ENCODE assay signal across 31 cellular contexts in genomic region chrX:153797415-153798015, GRCh38. TPM values are rescaled to one million over a fixed set of nuclear protein-coding genes. Genes with fewer than 3 reads are reported as not detected.
"Had no signal": no experiment of that assay in that cellular context is flagged by ENCODE, and none has a peak within 500 bp of the region (broad histone marks: within the 10 kb centered on the region; RNA-seq: fewer than 3 reads in every experiment).

No MANE protein-coding gene starts in this region.

- H3K36me3 ChIP-seq: breast epithelium, cardiac muscle cell had no signal

- H3K9me3 ChIP-seq: ascending aorta, colonic mucosa, esophagus squamous epithelium, gastroesophageal sphincter had no signal

- H3K27ac Mint-ChIP-seq: activated B cell treated with CpG ODN at 0.5 μM for 24 hours; activated CD8-positive, alpha-beta T cell treated with anti-CD3 and anti-CD28 coated beads for 36 hours; activated naive CD8-positive, alpha-beta T cell treated with anti-CD3 and anti-CD28 coated beads for 36 hours; T-helper 2 cell treated with Interferon-gamma antibody and Interleukin-4, amounts not matched to agents 5 μg/mL and 100 μg/mL, for 36 hours had no signal

- H3K27me3 ChIP-seq: ascending aorta, cardiac muscle cell, colonic mucosa, esophagus squamous epithelium, gastroesophageal sphincter, heart right ventricle had no signal

- H3K27ac ChIP-seq: ascending aorta, breast epithelium, cardiac muscle cell, colonic mucosa, epithelial cell of prostate, esophagus squamous epithelium, gastroesophageal sphincter, heart right ventricle, WERI-Rb-1 had no signal

- H3K9me3 Mint-ChIP-seq: activated B cell treated with CpG ODN at 0.5 μM for 24 hours; activated CD8-positive, alpha-beta T cell treated with anti-CD3 and anti-CD28 coated beads for 36 hours; activated naive CD8-positive, alpha-beta T cell treated with anti-CD3 and anti-CD28 coated beads for 36 hours; activated T-cell treated with anti-CD3 and anti-CD28 coated beads, Interleukin-2, amount 50 U/mL, for 4 hours; T-helper 2 cell treated with Interferon-gamma antibody and Interleukin-4, amounts not matched to agents 5 μg/mL and 100 μg/mL, for 36 hours had no signal

- H3K4me1 ChIP-seq: breast epithelium had no signal

- ATAC-seq: activated CD4-positive, CD25-positive, alpha-beta regulatory T cell treated with anti-CD3 and anti-CD28 coated beads, Interleukin-2, amount 50 U/mL, for 24 hours; activated CD8-positive, alpha-beta T cell treated with anti-CD3 and anti-CD28 coated beads for 36 hours; activated T-cell treated with anti-CD3 and anti-CD28 coated beads, Interleukin-2, amount 50 U/mL, for 4 hours; gastroesophageal sphincter; heart right ventricle; T-helper 17 cell had no signal

- H3K27me3 Mint-ChIP-seq: activated B cell treated with CpG ODN at 0.5 μM for 24 hours; activated CD8-positive, alpha-beta T cell treated with anti-CD3 and anti-CD28 coated beads for 36 hours; activated naive CD8-positive, alpha-beta T cell treated with anti-CD3 and anti-CD28 coated beads for 36 hours; brain; T-helper 17 cell had no signal

- H3K4me3 ChIP-seq: ascending aorta, breast epithelium, cardiac muscle cell, colonic mucosa, esophagus squamous epithelium, gastroesophageal sphincter, heart right ventricle had no signal

- DNase-seq: activated B cell treated with CpG ODN at 0.5 μM for 24 hours; activated CD4-positive, alpha-beta T cell treated with anti-CD3 and anti-CD28 coated beads for 48 hours; activated CD4-positive, alpha-beta T cell treated with anti-CD3 and anti-CD28 coated beads, Interleukin-2, amount 50 U/mL, for 1 hour; activated CD4-positive, alpha-beta T cell treated with anti-CD3 and anti-CD28 coated beads, Interleukin-2, amount 50 U/mL, for 48 hours; activated CD8-positive, alpha-beta memory T cell treated with anti-CD3 and anti-CD28 coated beads for 24 hours; activated CD8-positive, alpha-beta T cell treated with anti-CD3 and anti-CD28 coated beads for 36 hours; activated gamma-delta T cell; activated naive CD4-positive, alpha-beta T cell treated with anti-CD3 and anti-CD28 coated beads, Interleukin-2, amount 50 U/mL, for 16 hours; activated naive CD4-positive, alpha-beta T cell treated with Interleukin-2 at 50 U/mL for 16 hours; activated naive CD8-positive, alpha-beta T cell treated with anti-CD3 and anti-CD28 coated beads for 36 hours; activated T-cell treated with anti-CD3 and anti-CD28 coated beads, Interleukin-2, amount 50 U/mL, for 4 hours; central memory CD4-positive, alpha-beta T cell; cerebellar nuclear complex; colonic mucosa; effector CD8-positive, alpha-beta T cell; esophagus squamous epithelium; foreskin melanocyte; heart right ventricle; T-helper 1 cell; T-helper 17 cell; T1000; WERI-Rb-1 had no signal

RNA-seq across cellular contexts. Expression of gene SRPK3, which starts 16.7 kb away (rescaled TPM):
- total RNA-seq: activated B cell treated with CpG ODN at 0.5 μM for 24 hours; activated naive CD8-positive, alpha-beta T cell treated with anti-CD3 and anti-CD28 coated beads for 36 hours; activated T-cell treated with anti-CD3 and anti-CD28 coated beads, Interleukin-2, amount 50 U/mL, for 4 hours; cardiac muscle cell; glomerular endothelial cell; T-helper 17 cell had no signal

RNA-seq across cellular contexts. Expression of gene PLXNB3, which starts 33.5 kb away (rescaled TPM):
- total RNA-seq: activated B cell treated with CpG ODN at 0.5 μM for 24 hours had no signal
